Comparison of ENCODE assay signal across 18 cellular contexts in the genomic region with DNA sequence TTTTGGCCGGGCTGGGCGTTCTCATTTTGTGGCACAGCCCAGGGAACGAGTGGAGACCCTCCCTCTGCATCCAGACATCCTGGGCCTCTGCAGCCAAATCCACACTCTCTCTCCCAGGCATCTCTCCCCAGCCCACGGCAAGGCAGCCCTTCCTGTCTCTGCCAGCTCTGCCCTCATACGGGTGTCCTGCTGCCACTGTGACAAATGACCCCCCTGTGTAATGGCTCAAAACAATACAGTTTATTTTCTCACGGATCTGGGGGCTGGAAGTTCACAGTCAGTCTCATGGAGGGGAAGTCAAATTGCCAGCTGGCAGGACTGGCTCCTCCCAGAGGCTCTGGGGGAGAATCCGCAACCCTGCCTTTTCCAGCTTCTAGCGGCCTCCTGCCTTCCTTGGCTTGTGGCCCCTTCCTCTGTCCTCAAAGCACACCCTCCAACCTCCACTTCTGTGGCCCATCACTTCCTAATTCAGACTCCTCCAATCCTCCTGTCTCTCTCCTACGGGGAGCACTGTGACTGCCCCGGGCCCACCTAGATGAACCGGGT.
A peak's percentile ranks its signal among the peaks of the same experiment; 100 is the strongest.
DNase-seq lines count a peak whose midpoint lies in the region; TF ChIP-seq lines count a peak whose summit lies in the region.
"Had no signal": no experiment of that assay in that cellular context is flagged by ENCODE, and none has a peak within 500 bp of the region (broad histone marks: within the 10 kb centered on the region; RNA-seq: fewer than 3 reads in every experiment).

No MANE protein-coding gene starts in this region.

- intact Hi-C loops in activated CD4-positive, alpha-beta T cell treated with anti-CD3 and anti-CD28 coated beads, Interleukin-2, amount 10 ng/mL, durations not matched to agents 24 days and 14 days (cut with micrococcal nuclease): no loop called here
- intact Hi-C loops in sigmoid colon (cut with DNase I): no loop called here

- H3K36me3 Mint-ChIP-seq in activated CD4-positive, alpha-beta T cell treated with anti-CD3 and anti-CD28 coated beads, Interleukin-2, amount 10 ng/mL, durations not matched to agents 24 days and 14 days (ENCODE audit: low read depth): no peaks in the 10 kb centered on the region
- H3K36me3 Mint-ChIP-seq: activated naive CD8-positive, alpha-beta T cell; CD4-positive, alpha-beta memory T cell; naive B cell had no signal

- no peak for TF ChIP-seq EP300 in sigmoid colon (IDR thresholded peaks at IDR 0.05)

- WGBS in sigmoid colon, 2 donors: 63 to 68% methylated on average over 11 of the region's 11 CpGs

- H3K4me3 Mint-ChIP-seq in activated CD4-positive, alpha-beta T cell treated with anti-CD3 and anti-CD28 coated beads, Interleukin-2, amount 10 ng/mL, durations not matched to agents 24 days and 14 days: no peak overlapping the region
- H3K4me3 Mint-ChIP-seq: activated naive CD8-positive, alpha-beta T cell; CD4-positive, alpha-beta memory T cell had no signal

- H3K36me3 ChIP-seq in Peyer's patch: no peaks in the 10 kb centered on the region
- H3K36me3 ChIP-seq in sigmoid colon: no peaks in the 10 kb centered on the region
- H3K36me3 ChIP-seq in HAP-1 (replicated peaks): no peaks in the 10 kb centered on the region
- H3K36me3 ChIP-seq: prostate gland had no signal

- no peaks in the 10 kb centered on the region for H3K27me3 Mint-ChIP-seq in activated CD4-positive, alpha-beta T cell treated with anti-CD3 and anti-CD28 coated beads, Interleukin-2, amount 10 ng/mL, durations not matched to agents 24 days and 14 days
- H3K27me3 Mint-ChIP-seq: activated naive CD8-positive, alpha-beta T cell; CD4-positive, alpha-beta memory T cell; naive B cell had no signal

- no peak overlapping the region for H3K27ac ChIP-seq in Peyer's patch
- H3K27ac ChIP-seq in sigmoid colon: no peak overlapping the region
- H3K27ac ChIP-seq: KMS-11, prostate gland, VCaP had no signal

- no peak overlapping the region for H3K27ac Mint-ChIP-seq in activated CD4-positive, alpha-beta T cell treated with anti-CD3 and anti-CD28 coated beads, Interleukin-2, amount 10 ng/mL, durations not matched to agents 24 days and 14 days
- H3K27ac Mint-ChIP-seq: activated naive CD8-positive, alpha-beta T cell had no signal

- TF ChIP-seq CTCF in Peyer's patch (IDR thresholded peaks at IDR 0.05) (no peak), sigmoid colon (IDR thresholded peaks at IDR 0.05) (no peak)

- no peaks in the 10 kb centered on the region for H3K4me1 Mint-ChIP-seq in activated CD4-positive, alpha-beta T cell treated with anti-CD3 and anti-CD28 coated beads, Interleukin-2, amount 10 ng/mL, durations not matched to agents 24 days and 14 days
- H3K4me1 Mint-ChIP-seq: CD4-positive, alpha-beta memory T cell had no signal

- H3K27me3 ChIP-seq in Peyer's patch (no peaks in the 10 kb centered on the region), sigmoid colon (no peaks in the 10 kb centered on the region), HAP-1 (ENCODE audit: low read depth) (no peaks in the 10 kb centered on the region)

- in situ Hi-C loops in HAP-1 (cut with MboI; ENCODE audit: low sequenced_read_pairs): no loop called here

- DNase-seq in activated CD4-positive, alpha-beta T cell treated with anti-CD3 and anti-CD28 coated beads, Interleukin-2, amount 10 ng/mL, durations not matched to agents 24 days and 14 days: peak; percentile 40
- DNase-seq in activated CD4-positive, alpha-beta T cell treated with anti-CD3 and anti-CD28 coated beads, Interleukin-2, amount 50 U/mL, for 1 hour: no peak
- DNase-seq in Peyer's patch (peak in 2 of 3 donors; percentile 22 to 23), iPS-NIHi11 (ENCODE audit: low spot score) (peak; percentile 3), sigmoid colon (peak; percentile 43), NCI-H82 (lab: John Stamatoyannopoulos, UW) (no peak), anterior cingulate cortex (lab: John Stamatoyannopoulos, UW) (no peak), HAP-1 (ENCODE audit: low spot score in 2 of 2) (no peak)
- DNase-seq: caudate nucleus; CD4-positive, alpha-beta memory T cell; naive B cell; NCI-H1105; stimulated activated CD4-positive, alpha-beta T cell treated with anti-CD3 and anti-CD28 coated beads, Interleukin-12 subunit alpha, Interleukin-12 subunit beta, amount 100 ng/mL, for 4 hours; stimulated activated naive CD4-positive, alpha-beta T cell had no signal

- H3K9me3 ChIP-seq in Peyer's patch (peaks cover 0 to 7% (median 0%) of the 10 kb centered on the region in 4 donors), sigmoid colon (peaks cover 0 to 5% (median 1%) of the 10 kb centered on the region in 4 donors), HAP-1 (no peaks in the 10 kb centered on the region)
- H3K9me3 ChIP-seq: prostate gland had no signal

- H3K4me3 ChIP-seq in Peyer's patch (no peak overlapping the region), sigmoid colon (no peak overlapping the region), HAP-1 (no peak overlapping the region)
- H3K4me3 ChIP-seq: prostate gland had no signal

- TF ChIP-seq POLR2A in Peyer's patch (IDR thresholded peaks at IDR 0.05) (no peak), sigmoid colon (IDR thresholded peaks at IDR 0.05) (no peak)

- H3K9me3 Mint-ChIP-seq in activated CD4-positive, alpha-beta T cell treated with anti-CD3 and anti-CD28 coated beads, Interleukin-2, amount 10 ng/mL, durations not matched to agents 24 days and 14 days: no peaks in the 10 kb centered on the region

- no peaks in the 10 kb centered on the region for H3K4me1 ChIP-seq in Peyer's patch
- H3K4me1 ChIP-seq in sigmoid colon: no peaks in the 10 kb centered on the region
- H3K4me1 ChIP-seq in HAP-1: no peaks in the 10 kb centered on the region
- H3K4me1 ChIP-seq: prostate gland had no signal

Comparison
In these comparisons a context has a peak if more than half of its experiments do, and no peak if none do; other contexts are left out.
1. DNase-seq: peak in activated CD4-positive, alpha-beta T cell treated with anti-CD3 and anti-CD28 coated beads, Interleukin-2, amount 10 ng/mL, durations not matched to agents 24 days and 14 days (single experiment), Peyer's patch (2 of 3), iPS-NIHi11 (single experiment) and sigmoid colon (single experiment); none in activated CD4-positive, alpha-beta T cell treated with anti-CD3 and anti-CD28 coated beads, Interleukin-2, amount 50 U/mL, for 1 hour (single experiment), NCI-H82 (single experiment), anterior cingulate cortex (0 of 58) and HAP-1 (0 of 2).